9 cellular contexts compared by ENCODE assay signal in genomic region chr17:82240506-82241182, GRCh38. TPM values are rescaled to one million over a fixed set of nuclear protein-coding genes. Genes with fewer than 3 reads are reported as not detected.
DNase-seq lines count a peak whose midpoint lies in the region; ATAC-seq and TF ChIP-seq lines count a peak whose summit lies in the region.
"Had no signal": no experiment of that assay in that cellular context is flagged by ENCODE, and none has a peak within 500 bp of the region (broad histone marks: within the 10 kb centered on the region; RNA-seq: fewer than 3 reads in every experiment).

No MANE protein-coding gene starts in this region.

- no peak overlapping the region for H3K4ac ChIP-seq in mesendoderm (ENCODE audit: low read depth, low read length)

- POLR2A ChIA-PET in T-cell (lab: Charles Lee) = interaction anchor here in 1 of 2 donors (0.6 kb wide), 1 partner anchor 27 kb away, joined by 4 read pairs; no protein-coding TSS in a partner anchor

- H4K5ac ChIP-seq in mesendoderm (ENCODE audit: low read length) = no peak overlapping the region

- WGBS in esophagus squamous epithelium, 2 donors = 68 to 77% methylated on average over 4 to 9 of the region's 20 CpGs
- no CpG with 5 or more reads among the region's 20 CpGs for WGBS in mesendoderm (ENCODE audit: extremely low coverage, insufficient coverage, low lambda C conversion rate)

- H3K4me3 ChIP-seq in esophagus squamous epithelium = no peak overlapping the region
- H3K4me3 ChIP-seq in gastrocnemius medialis = no peak overlapping the region
- H3K4me3 ChIP-seq in mesendoderm (ENCODE audit: low read length) = no peak overlapping the region
- no peak overlapping the region for H3K4me3 ChIP-seq in brain microvascular endothelial cell (ENCODE audit: low read depth, low read length)

- no peak overlapping the region for H2BK120ac ChIP-seq in mesendoderm (ENCODE audit: low read depth, low read length)

- no peaks in the 10 kb centered on the region for H3K27me3 Mint-ChIP-seq in T-cell

- no peak for TF ChIP-seq CTCF in esophagus squamous epithelium (IDR thresholded peaks at IDR 0.05)
- TF ChIP-seq CTCF in gastrocnemius medialis (IDR thresholded peaks at IDR 0.05 in 4 of 5, conservative IDR thresholded peaks at IDR 0.05 in 1 of 5) = no peak
- TF ChIP-seq CTCF in brain microvascular endothelial cell (IDR thresholded peaks at IDR 0.05; ENCODE audit: low read depth, low read length, missing control alignments) = no peak

- peak overlapping the region; percentile 47 to 86 (median 78) for H3K27ac ChIP-seq in esophagus squamous epithelium
- peak overlapping the region; percentile 90 to 98 (median 93) for H3K27ac ChIP-seq in gastrocnemius medialis
- no peak overlapping the region for H3K27ac ChIP-seq in mesendoderm (ENCODE audit: low read depth, low read length)
- H3K27ac ChIP-seq in brain microvascular endothelial cell = no peak overlapping the region

- peaks cover 20% of the 10 kb centered on the region for H3K36me3 Mint-ChIP-seq in T-cell

- H3K4me1 ChIP-seq in esophagus squamous epithelium = peaks cover 68 to 99% (median 69%) of the 10 kb centered on the region in 3 donors
- peaks cover 75 to 82% of the 10 kb centered on the region in 2 donors for H3K4me1 ChIP-seq in gastrocnemius medialis
- H3K4me1 ChIP-seq in mesendoderm (ENCODE audit: control insufficient read depth, low read depth, low read length) = no peaks in the 10 kb centered on the region

- intact Hi-C loops in esophagus squamous epithelium (cut with DNase I) = no loop called here
- intact Hi-C loops in gastrocnemius medialis (cut with DNase I; ENCODE audit: low total_unique reads) = no loop called here

- H2BK5ac ChIP-seq in mesendoderm (ENCODE audit: low read length) = no peak overlapping the region

- peaks cover 12% of the 10 kb centered on the region for H3K79me1 ChIP-seq in mesendoderm (ENCODE audit: low read length)

- H3K9ac ChIP-seq in mesendoderm (ENCODE audit: low read length) = no peak overlapping the region

- peak; percentile 38 for DNase-seq in CMK (ENCODE audit: low read depth)
- DNase-seq in T-cell = no peak
- no peak for DNase-seq in esophagus squamous epithelium (lab: John Stamatoyannopoulos, UW)
- DNase-seq in gastrocnemius medialis = no peak
- no peak for DNase-seq in mesendoderm
- no peak for DNase-seq in NK-92 treated with Interleukin-12 subunit alpha and Interleukin-12 subunit beta, amount 100 ng/mL, for 24 hours (lab: John Stamatoyannopoulos, UW)
- DNase-seq in brain microvascular endothelial cell = no peak
- DNase-seq: NCI-H1105 treated with DMSO at 0.1 percent for 48 hours had no signal

- no peak overlapping the region for H3K18ac ChIP-seq in mesendoderm (ENCODE audit: low read length)

- peaks cover 44 to 65% (median 65%) of the 10 kb centered on the region in 3 donors for H3K4me1 Mint-ChIP-seq in T-cell

- H4K8ac ChIP-seq in mesendoderm (ENCODE audit: low read depth, low read length) = no peak overlapping the region

- H3K9me3 ChIP-seq in esophagus squamous epithelium = no peaks in the 10 kb centered on the region
- no peaks in the 10 kb centered on the region for H3K9me3 ChIP-seq in gastrocnemius medialis

- no peaks in the 10 kb centered on the region for H3K9me3 Mint-ChIP-seq in T-cell

- H3K27ac Mint-ChIP-seq in T-cell = peak overlapping the region; percentile 71 to 77

- TF ChIP-seq POLR2A in esophagus squamous epithelium (IDR thresholded peaks at IDR 0.05) = no peak
- no peak for TF ChIP-seq POLR2A in gastrocnemius medialis (IDR thresholded peaks at IDR 0.05)

- H3K79me2 ChIP-seq in mesendoderm (ENCODE audit: control insufficient read depth, insufficient read depth, low read length) = peaks cover 6% of the 10 kb centered on the region

- H3K27me3 ChIP-seq in esophagus squamous epithelium (no peaks in the 10 kb centered on the region), gastrocnemius medialis (no peaks in the 10 kb centered on the region), mesendoderm (ENCODE audit: insufficient read depth, low read length, poor library complexity) (no peaks in the 10 kb centered on the region), brain microvascular endothelial cell (replicated peaks) (no peaks in the 10 kb centered on the region)

- H3K36me3 ChIP-seq in esophagus squamous epithelium = peaks cover 23 to 73% (median 28%) of the 10 kb centered on the region in 3 donors
- peaks cover 0 to 36% of the 10 kb centered on the region in 2 donors for H3K36me3 ChIP-seq in gastrocnemius medialis
- peaks cover 18% of the 10 kb centered on the region for H3K36me3 ChIP-seq in mesendoderm (ENCODE audit: control insufficient read depth, insufficient read depth, low read length)
- H3K36me3 ChIP-seq in brain microvascular endothelial cell (replicated peaks) = peaks cover 71% of the 10 kb centered on the region

- in situ Hi-C loops in gastrocnemius medialis (cut with MboI; ENCODE audit: low sequenced_read_pairs in 4 of 4) (no loop called here), brain microvascular endothelial cell (cut with HindIII; ENCODE audit: low pct_ligation_motif_present, low sequenced_read_pairs) (no loop called here)

- no peak overlapping the region for H2BK15ac ChIP-seq in mesendoderm (replicated peaks; ENCODE audit: low read depth)

- no peak overlapping the region for H3K23ac ChIP-seq in mesendoderm (ENCODE audit: low read length)

- CTCF ChIA-PET in T-cell (lab: Charles Lee) = interaction anchor here (0.6 to 0.7 kb wide), 2 partner anchors 210 to 285 kb away, joined by 3 to 4 read pairs; no protein-coding TSS in a partner anchor

- no peak for ATAC-seq in T-cell (replicated peaks in 1 of 4)
- no peak for ATAC-seq in gastrocnemius medialis
- ATAC-seq in GM18498 (IDR thresholded peaks at IDR 0.05; ENCODE audit: unreplicated experiment) = no peak

- H3K56ac ChIP-seq in mesendoderm (ENCODE audit: low read length) = no peak overlapping the region

- H3K4me3 Mint-ChIP-seq in T-cell = peak overlapping the region in 1 of 3 donors; percentile 81

- no peak overlapping the region for H2AK5ac ChIP-seq in mesendoderm (ENCODE audit: low read length)

- H3K4me2 ChIP-seq in mesendoderm (ENCODE audit: low read length) = no peak overlapping the region

RNA-seq across cellular contexts. Expression of gene SLC16A3, which starts 11.8 kb away (rescaled TPM):
- total RNA-seq in T-cell (10 to 100 TPM; 31.9 to 47.3 (median 40.9) TPM), esophagus squamous epithelium (10 to 100 TPM; 18.8 to 32.9 (median 21.7) TPM), gastrocnemius medialis (100 to 1,000 TPM in 2 of 4 donors, 10 to 100 TPM in 2; 46.0 to 173 (median 126) TPM)
- 1.9 TPM for polyA plus RNA-seq in mesendoderm (2013, experiment 1 of 2)
- polyA plus RNA-seq in mesendoderm (2013, experiment 2 of 2) = 1.6 TPM

RNA-seq across cellular contexts. Expression of gene CCDC57, which starts 28.0 kb away (rescaled TPM):
- total RNA-seq in T-cell (100 to 1,000 TPM in 3 of 5 donors, 10 to 100 TPM in 2; 86.4 to 127 (median 103) TPM), esophagus squamous epithelium (10 to 100 TPM in 2 of 4 donors, 1 to 10 TPM in 2; 7.9 to 22.1 (median 9.8) TPM), gastrocnemius medialis (10 to 100 TPM in 1 of 4 donors, 1 to 10 TPM in 3; 3.7 to 11.3 (median 5.1) TPM)
- polyA plus RNA-seq in mesendoderm (2013, experiment 1 of 2) = 6.8 TPM
- 7.4 TPM for polyA plus RNA-seq in mesendoderm (2013, experiment 2 of 2)

RNA-seq across cellular contexts. Expression of gene CSNK1D, which starts 32.9 kb away (rescaled TPM):
- 100 to 1,000 TPM; 177 to 273 (median 194) TPM for total RNA-seq in T-cell
- total RNA-seq in esophagus squamous epithelium = 100 to 1,000 TPM in 1 of 4 donors, 10 to 100 TPM in 3; 24.6 to 102 (median 57.1) TPM
- 10 to 100 TPM; 34.0 to 55.2 (median 47.3) TPM for total RNA-seq in gastrocnemius medialis
- 76.4 TPM for polyA plus RNA-seq in mesendoderm (2013, experiment 1 of 2)
- polyA plus RNA-seq in mesendoderm (2013, experiment 2 of 2) = 75.9 TPM

Comparison
In these comparisons a context has a peak if more than half of its experiments do, and no peak if none do; other contexts are left out.
1. H3K27ac ChIP-seq: peak in esophagus squamous epithelium (4 of 4) and gastrocnemius medialis (4 of 4); none in mesendoderm (single experiment) and brain microvascular endothelial cell (single experiment).